8 cellular contexts compared by ENCODE assay signal in genomic region chr15:75453703-75454470, GRCh38. TPM values are rescaled to one million over a fixed set of nuclear protein-coding genes. Genes with fewer than 3 reads are reported as not detected.
DNase-seq lines count a peak whose midpoint lies in the region; ATAC-seq and TF ChIP-seq lines count a peak whose summit lies in the region.

No MANE protein-coding gene starts in this region.

- peak overlapping the region; percentile 80 to 99 (median 94) for H3K27ac ChIP-seq in BLaER1 treated with 17β-estradiol and CSF1 and Interleukin-3, amounts not matched to agents 10 nM and 100 nM
- peak overlapping the region; percentile 95 for H3K27ac ChIP-seq in colonic mucosa

- intact Hi-C loops in activated CD4-positive, alpha-beta T cell treated with anti-CD3 and anti-CD28 coated beads, Interleukin-2, amount 10 ng/mL, durations not matched to agents 24 days and 14 days (cut with micrococcal nuclease), result loop anchor here (1.0 to 10.0 kb wide), 7 partner anchors 125 to 1968 kb away; partner anchors contain the start of genes C15orf39, COX5A, HMG20A and PEAK1
- intact Hi-C loops in colonic mucosa (cut with DNase I), result no loop called here

- H3K27me3 ChIP-seq in BLaER1 treated with 17β-estradiol and CSF1 and Interleukin-3, amounts not matched to agents 10 nM and 100 nM, result no peaks in the 10 kb centered on the region
- no peaks in the 10 kb centered on the region for H3K27me3 ChIP-seq in colonic mucosa

- no peaks in the 10 kb centered on the region for H3K9me3 Mint-ChIP-seq in activated CD4-positive, alpha-beta T cell treated with anti-CD3 and anti-CD28 coated beads, Interleukin-2, amount 10 ng/mL, durations not matched to agents 24 days and 14 days

- H3K4me3 Mint-ChIP-seq in activated CD4-positive, alpha-beta T cell treated with anti-CD3 and anti-CD28 coated beads, Interleukin-2, amount 10 ng/mL, durations not matched to agents 24 days and 14 days, result peak overlapping the region; percentile 96

- peak overlapping the region; percentile 89 to 99 (median 94) for H3K4me3 ChIP-seq in BLaER1 treated with 17β-estradiol and CSF1 and Interleukin-3, amounts not matched to agents 10 nM and 100 nM
- H3K4me3 ChIP-seq in colonic mucosa, result peak overlapping the region; percentile 87

- TF ChIP-seq CTCF in colonic mucosa (IDR thresholded peaks at IDR 0.05), result no peak

- no peaks in the 10 kb centered on the region for H3K36me3 ChIP-seq in BLaER1 treated with 17β-estradiol and CSF1 and Interleukin-3, amounts not matched to agents 10 nM and 100 nM
- H3K36me3 ChIP-seq in colonic mucosa, result no peaks in the 10 kb centered on the region

- DNase-seq in NCI-H526 (lab: John Stamatoyannopoulos, UW) (peak; percentile 99), colonic mucosa (peak; percentile 98), kidney tubule cell (ENCODE audit: low spot score) (peak; percentile 100)
- peak; percentile 99 for DNase-seq in activated CD4-positive, alpha-beta T cell treated with anti-CD3 and anti-CD28 coated beads, Interleukin-2, amount 10 ng/mL, durations not matched to agents 24 days and 14 days
- DNase-seq in stimulated activated CD4-positive, alpha-beta T cell treated with anti-CD3 and anti-CD28 coated beads, Interleukin-1b, Interleukin-23, amount 100 ng/mL, for 1 hour (ENCODE audit: low read depth in 2 of 2), result peak; percentile 89 to 95

- ATAC-seq in GM19324 (IDR thresholded peaks at IDR 0.05; ENCODE audit: low FRiP score, unreplicated experiment) (peak; percentile 42), HG03460 (IDR thresholded peaks at IDR 0.05; ENCODE audit: unreplicated experiment) (peak; percentile 28)

- no peaks in the 10 kb centered on the region for H3K9me3 ChIP-seq in BLaER1 treated with 17β-estradiol and CSF1 and Interleukin-3, amounts not matched to agents 10 nM and 100 nM (replicated peaks in 1 of 11)
- H3K9me3 ChIP-seq in colonic mucosa, result no peaks in the 10 kb centered on the region

- H3K27ac Mint-ChIP-seq in activated CD4-positive, alpha-beta T cell treated with anti-CD3 and anti-CD28 coated beads, Interleukin-2, amount 10 ng/mL, durations not matched to agents 24 days and 14 days, result peak overlapping the region; percentile 99

- H3K4me1 Mint-ChIP-seq in activated CD4-positive, alpha-beta T cell treated with anti-CD3 and anti-CD28 coated beads, Interleukin-2, amount 10 ng/mL, durations not matched to agents 24 days and 14 days, result peaks cover 34% of the 10 kb centered on the region

- H3K9ac ChIP-seq in BLaER1 treated with 17β-estradiol and CSF1 and Interleukin-3, amounts not matched to agents 10 nM and 100 nM, result peak overlapping the region; percentile 89 to 97 (median 94)
- H3K9ac ChIP-seq in colonic mucosa (ENCODE audit: low read depth in 2 of 2, low read length in 2 of 2), result peak overlapping the region; percentile 91 to 100

- peaks cover 17 to 27% (median 18%) of the 10 kb centered on the region in 11 experiments for H4K20me1 ChIP-seq in BLaER1 treated with 17β-estradiol and CSF1 and Interleukin-3, amounts not matched to agents 10 nM and 100 nM

- no peaks in the 10 kb centered on the region for H3K27me3 Mint-ChIP-seq in activated CD4-positive, alpha-beta T cell treated with anti-CD3 and anti-CD28 coated beads, Interleukin-2, amount 10 ng/mL, durations not matched to agents 24 days and 14 days

- H3K36me3 Mint-ChIP-seq in activated CD4-positive, alpha-beta T cell treated with anti-CD3 and anti-CD28 coated beads, Interleukin-2, amount 10 ng/mL, durations not matched to agents 24 days and 14 days (ENCODE audit: low read depth), result peaks cover 2% of the 10 kb centered on the region

- peaks cover 23 to 44% (median 32%) of the 10 kb centered on the region in 10 experiments for H3K4me1 ChIP-seq in BLaER1 treated with 17β-estradiol and CSF1 and Interleukin-3, amounts not matched to agents 10 nM and 100 nM
- peaks cover 6% of the 10 kb centered on the region for H3K4me1 ChIP-seq in colonic mucosa

- peak overlapping the region; percentile 92 to 100 (median 98) for H3K4me2 ChIP-seq in BLaER1 treated with 17β-estradiol and CSF1 and Interleukin-3, amounts not matched to agents 10 nM and 100 nM

RNA-seq across cellular contexts. Expression of gene SIN3A, which starts 2.4 kb away (rescaled TPM):
- 92.2 and 102 TPM in 2 replicates for total RNA-seq in activated CD4-positive, alpha-beta T cell treated with anti-CD3 and anti-CD28 coated beads, Interleukin-2, amount 10 ng/mL, durations not matched to agents 24 days and 14 days
- 10 to 100 TPM; 51.4 to 54.3 TPM for total RNA-seq in colonic mucosa

Comparison
In these comparisons a context has a peak if more than half of its experiments do, and no peak if none do; other contexts are left out.
1. Peak in every context shown above with its lines: DNase-seq, ATAC-seq, H3K4me3 ChIP-seq and H3K27ac ChIP-seq.